17 cellular contexts compared by ENCODE assay signal in the genomic region with DNA sequence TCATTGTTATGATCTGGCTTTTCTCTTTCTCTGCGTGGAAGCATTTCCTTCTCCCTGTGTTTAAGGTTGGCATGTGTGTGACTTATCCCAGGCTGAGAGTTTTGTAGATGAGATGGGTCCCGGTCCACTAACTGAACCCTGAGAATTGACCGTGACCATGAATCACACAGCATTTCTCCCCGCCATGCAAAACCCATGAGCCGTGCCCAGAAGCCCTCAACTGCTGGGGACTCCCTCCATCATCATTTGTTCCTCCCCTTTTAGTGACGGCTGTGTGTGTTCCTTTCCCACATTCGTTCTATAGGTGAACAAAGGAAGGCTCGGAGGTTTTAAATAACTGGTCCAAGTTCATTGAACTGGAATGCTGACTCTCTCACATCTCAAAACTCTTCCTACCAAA. TPM values are rescaled to one million over a fixed set of nuclear protein-coding genes. Genes with fewer than 3 reads are reported as not detected.
A peak's percentile ranks its signal among the peaks of the same experiment; 100 is the strongest.
DNase-seq lines count a peak whose midpoint lies in the region; ATAC-seq, FAIRE-seq and TF ChIP-seq lines count a peak whose summit lies in the region.
"Had no signal": no experiment of that assay in that cellular context is flagged by ENCODE, and none has a peak within 500 bp of the region (broad histone marks: within the 10 kb centered on the region; RNA-seq: fewer than 3 reads in every experiment).

No MANE protein-coding gene starts in this region.

- no peak for TF ChIP-seq RAD21 in HepG2 (CRISPR knock-in tag; IDR thresholded peaks at IDR 0.05)

- H3K9ac ChIP-seq in HepG2 (ENCODE audit: insufficient read depth, low read depth, low read length) = no peak overlapping the region
- peak overlapping the region; percentile 7 to 58 (median 57) for H3K9ac ChIP-seq in skeletal muscle tissue (ENCODE audit: low read depth in 1 of 3, low read length in 3 of 3)

- BruUV-seq in HepG2 (replicated peaks; lab: Mats Ljungman, UMichigan) = no TSS peak

- H4K20me1 ChIP-seq in HepG2 (ENCODE audit: insufficient read depth, low read length) = no peaks in the 10 kb centered on the region

- POLR2A ChIA-PET in HepG2 (lab: Yijun Ruan, JAX) = no interaction called here

- no peak overlapping the region for H2AFZ ChIP-seq in HepG2 (ENCODE audit: low read length)

- H3K36me3 ChIP-seq in HepG2 (replicated peaks in 1 of 2; ENCODE audit: control insufficient read depth in 1 of 2, insufficient read depth in 2 of 2, low read length in 2 of 2) (no peaks in the 10 kb centered on the region), right lobe of liver (no peaks in the 10 kb centered on the region), skeletal muscle tissue (ENCODE audit: control insufficient read depth in 3 of 3, insufficient read depth in 3 of 3, low read length in 3 of 3) (peaks cover 0 to 2% (median 0%) of the 10 kb centered on the region in 3 donors)

- ATAC-seq in HepG2 (peak; percentile 78), right lobe of liver (no peak)
- ATAC-seq: left lobe of liver had no signal

- TF ChIP-seq EP300 in HepG2 (IDR thresholded peaks at IDR 0.05; ENCODE audit: low read depth in 2 of 2, low read length in 2 of 2) (no peak), HepG2 (CRISPR knock-in tag; IDR thresholded peaks at IDR 0.05; ENCODE audit: borderline replicate concordance) (no peak)

- H3K9me3 ChIP-seq in HepG2 (ENCODE audit: low read length) = peaks cover 8% of the 10 kb centered on the region
- H3K9me3 ChIP-seq in right lobe of liver = no peaks in the 10 kb centered on the region
- no peaks in the 10 kb centered on the region for H3K9me3 ChIP-seq in skeletal muscle tissue (ENCODE audit: control insufficient read depth in 3 of 3, low read length in 3 of 3)

- TF ChIP-seq POLR2A in HepG2 (IDR thresholded peaks at IDR 0.05; ENCODE audit: insufficient read depth in 1 of 2, low read depth in 2 of 2, low read length in 2 of 2) (no peak), right lobe of liver (IDR thresholded peaks at IDR 0.05) (no peak)

- CTCF ChIA-PET in HepG2 (lab: Yijun Ruan, JAX; ENCODE audit: low intra/inter-chr PET ratio, low total read pairs) = no interaction called here

- H3K4me2 ChIP-seq in HepG2 (ENCODE audit: low read depth, low read length) = peak overlapping the region; percentile 47

- TF ChIP-seq CTCF in HepG2 (CRISPR knock-in tag; IDR thresholded peaks at IDR 0.05) (no peak), right lobe of liver (IDR thresholded peaks at IDR 0.05) (no peak)

- peaks cover 33% of the 10 kb centered on the region for H3K4me1 ChIP-seq in HepG2 (ENCODE audit: insufficient read depth, low read length)
- H3K4me1 ChIP-seq in right lobe of liver = no peaks in the 10 kb centered on the region
- peaks cover 8 to 22% (median 18%) of the 10 kb centered on the region in 3 donors for H3K4me1 ChIP-seq in skeletal muscle tissue (ENCODE audit: control insufficient read depth in 3 of 3, insufficient read depth in 3 of 3, low read length in 3 of 3)

- WGBS in HepG2 (ENCODE audit: low lambda C conversion rate) = 61% methylated on average over 8 of the region's 8 CpGs
- WGBS in right lobe of liver (ENCODE audit: insufficient coverage, low coverage, low lambda C conversion rate, missing lambda C conversion rate) = 84% methylated on average over 7 of the region's 8 CpGs

- H3K79me2 ChIP-seq in HepG2 (ENCODE audit: insufficient read depth, low read length) = no peaks in the 10 kb centered on the region

- DNase-seq in HepG2 (ENCODE audit: low spot score) (no peak), right lobe of liver (no peak), left kidney (ENCODE audit: low read depth, low spot score) (peak; percentile 64), NCI-H1417 (lab: John Stamatoyannopoulos, UW) (no peak), NCI-H1930 (lab: John Stamatoyannopoulos, UW) (no peak), HuH-7.5 (ENCODE audit: low spot score) (no peak), hippocampal formation (lab: John Stamatoyannopoulos, UW) (no peak)
- DNase-seq: activated CD4-positive, alpha-beta T cell treated with anti-CD3 and anti-CD28 coated beads, Interleukin-2, amount 50 U/mL, for 48 hours; glutamatergic neuron; NCI-H2171 treated with DMSO at 0.1 percent for 48 hours; NK-92 treated with Interleukin-12 subunit alpha and Interleukin-12 subunit beta, amount 100 ng/mL, for 24 hours; SHP77 treated with DMSO at 0.1 percent for 48 hours; stimulated activated CD4-positive, alpha-beta T cell treated with anti-CD3 and anti-CD28 coated beads, Interleukin-15, amount 100 ng/mL, for 24 hours; T-helper 9 cell had no signal

- in situ Hi-C loops in HepG2 (cut with HindIII; ENCODE audit: extremely low pct_ligation_motif_present, low pct_unique_long_range_greater_than_20kb) = no loop called here

- FAIRE-seq in HepG2 (lab: Jason Lieb, UNC) = no peak
- FAIRE-seq: HTR-8/SVneo had no signal

- H3K27me3 ChIP-seq in HepG2 (ENCODE audit: control insufficient read depth in 1 of 2, insufficient read depth in 2 of 2, low read length in 2 of 2) (no peaks in the 10 kb centered on the region), right lobe of liver (no peaks in the 10 kb centered on the region), skeletal muscle tissue (ENCODE audit: control insufficient read depth in 3 of 3, insufficient read depth in 3 of 3, low read length in 3 of 3) (no peaks in the 10 kb centered on the region)

- H3K4me3 ChIP-seq in HepG2 (replicated peaks in 1 of 3; ENCODE audit: insufficient read depth in 1 of 3, low read depth in 2 of 3, low read length in 3 of 3) (peak overlapping the region in 1 of 3 experiments; percentile 4; a peak in 1 of 6 replicates), right lobe of liver (no peak overlapping the region), skeletal muscle tissue (ENCODE audit: low read length in 3 of 3) (peak overlapping the region in 1 of 3 donors; percentile 17)

- intact Hi-C loops in HepG2 (cut with micrococcal nuclease; ENCODE audit: unreplicated experiment) = no loop called here
- intact Hi-C loops in right lobe of liver (cut with DNase I) = no loop called here

- peak overlapping the region; percentile 69 for H3K27ac ChIP-seq in HepG2 (ENCODE audit: extremely low read length, insufficient read depth, low read length)
- H3K27ac ChIP-seq in right lobe of liver = no peak overlapping the region
- peak overlapping the region; percentile 72 for H3K27ac ChIP-seq in skeletal muscle tissue (ENCODE audit: low read depth, low read length)

TF ChIP-seq in HepG2, 621 proteins besides CTCF, POLR2A, EP300 and RAD21 (continues in another document):
- TF ChIP-seq SATB2 (CRISPR knock-in tag; IDR thresholded peaks at IDR 0.05) (0 out of 2 replicates have a peak, but pooled peaks have one; percentile 19), HDAC1 (CRISPR knock-in tag; IDR thresholded peaks at IDR 0.05) (0 out of 2 replicates have a peak, but pooled peaks have one; percentile 0)

RNA-seq across cellular contexts. Expression of a gene that starts 30.1 kb away (rescaled TPM):
- not detected in 2 replicates for total RNA-seq in HepG2 (2016; rRNA removed; fragmentation: Illumina TruSeq; extraction: Trizol)
- total RNA-seq in HepG2 (2016; cell fraction: cytosol; rRNA removed; fragmentation: Illumina TruSeq; extraction: Trizol; ENCODE audit: low read depth) = not detected in 2 replicates
- total RNA-seq in HepG2 (2016; cell fraction: insoluble cytoplasmic fraction; rRNA removed; fragmentation: Illumina TruSeq; extraction: Trizol) = not detected in 2 replicates
- not detected in 2 replicates for total RNA-seq in HepG2 (2016; cell fraction: membrane; rRNA removed; fragmentation: Illumina TruSeq; extraction: Trizol)
- total RNA-seq in HepG2 (2016; cell fraction: nucleus; rRNA removed; fragmentation: Illumina TruSeq; extraction: Trizol) = not detected in 2 replicates
- polyA plus RNA-seq in HepG2 (2011; rRNA removed) = not detected in 2 replicates
- not detected in 2 replicates for polyA plus RNA-seq in HepG2 (2011; cell fraction: cytosol; rRNA removed)
- 0.09 TPM in 1 of 2 replicates, not detected in the other for polyA plus RNA-seq in HepG2 (2011; cell fraction: nucleus; rRNA removed)
- polyA plus RNA-seq in HepG2 (2012) = 0.08 TPM in 1 of 2 replicates, not detected in the other
- 0.06 TPM in 1 of 2 replicates, not detected in the other for polyA plus RNA-seq in HepG2 (2016; cell fraction: cytosol; fragmentation: Illumina TruSeq; extraction: Trizol; ENCODE audit: low read depth)
- not detected in 2 replicates for polyA plus RNA-seq in HepG2 (2016; cell fraction: insoluble cytoplasmic fraction; fragmentation: Illumina TruSeq; extraction: Trizol; ENCODE audit: low read depth)
- not detected in 2 replicates for polyA plus RNA-seq in HepG2 (2016; cell fraction: membrane; fragmentation: Illumina TruSeq; extraction: Trizol; ENCODE audit: low read depth)
- not detected in 2 replicates for polyA plus RNA-seq in HepG2 (2016; cell fraction: nucleus; fragmentation: Illumina TruSeq; extraction: Trizol; ENCODE audit: insufficient read depth, low read depth)
- 0.35 TPM in 1 of 2 replicates, not detected in the other for polyA minus RNA-seq in HepG2 (2011; rRNA and poly(A)+ RNA removed; ENCODE audit: low replicate concordance)
- not detected in 2 replicates for polyA minus RNA-seq in HepG2 (2011; cell fraction: cytosol; rRNA and poly(A)+ RNA removed)
- not detected in 2 replicates for polyA minus RNA-seq in HepG2 (2011; cell fraction: nucleus; rRNA and poly(A)+ RNA removed)
- not detected for total RNA-seq in right lobe of liver
- total RNA-seq in skeletal muscle tissue = not detected
- total RNA-seq: left lobe of liver had no signal

RNA-seq across cellular contexts. Expression of a gene that starts 58.1 kb away (rescaled TPM):
- total RNA-seq in HepG2 (2016; rRNA removed; fragmentation: Illumina TruSeq; extraction: Trizol) (294 and 375 TPM in 2 replicates), right lobe of liver (100 to 1,000 TPM in 2 of 6 experiments, 10 to 100 TPM in 4; 69.6 to 149 (median 90.7) TPM), skeletal muscle tissue (127 TPM)
- 264 and 266 TPM in 2 replicates for total RNA-seq in HepG2 (2016; cell fraction: cytosol; rRNA removed; fragmentation: Illumina TruSeq; extraction: Trizol; ENCODE audit: low read depth)
- total RNA-seq in HepG2 (2016; cell fraction: insoluble cytoplasmic fraction; rRNA removed; fragmentation: Illumina TruSeq; extraction: Trizol) = 297 and 387 TPM in 2 replicates
- 204 and 205 TPM in 2 replicates for total RNA-seq in HepG2 (2016; cell fraction: membrane; rRNA removed; fragmentation: Illumina TruSeq; extraction: Trizol)
- total RNA-seq in HepG2 (2016; cell fraction: nucleus; rRNA removed; fragmentation: Illumina TruSeq; extraction: Trizol) = 154 and 169 TPM in 2 replicates
- 135 and 167 TPM in 2 replicates for polyA plus RNA-seq in HepG2 (2011; rRNA removed)
- polyA plus RNA-seq in HepG2 (2011; cell fraction: cytosol; rRNA removed) = 88.4 and 143 TPM in 2 replicates
- polyA plus RNA-seq in HepG2 (2011; cell fraction: nucleus; rRNA removed) = 42.2 and 58.3 TPM in 2 replicates
- polyA plus RNA-seq in HepG2 (2012) = 139 and 149 TPM in 2 replicates
- polyA plus RNA-seq in HepG2 (2016; cell fraction: cytosol; fragmentation: Illumina TruSeq; extraction: Trizol; ENCODE audit: low read depth) = 89.1 and 105 TPM in 2 replicates
- polyA plus RNA-seq in HepG2 (2016; cell fraction: insoluble cytoplasmic fraction; fragmentation: Illumina TruSeq; extraction: Trizol; ENCODE audit: low read depth) = 426 and 427 TPM in 2 replicates
- polyA plus RNA-seq in HepG2 (2016; cell fraction: membrane; fragmentation: Illumina TruSeq; extraction: Trizol; ENCODE audit: low read depth) = 141 and 145 TPM in 2 replicates
- polyA plus RNA-seq in HepG2 (2016; cell fraction: nucleus; fragmentation: Illumina TruSeq; extraction: Trizol; ENCODE audit: insufficient read depth, low read depth) = 175 and 198 TPM in 2 replicates
- polyA minus RNA-seq in HepG2 (2011; rRNA and poly(A)+ RNA removed; ENCODE audit: low replicate concordance) = 70.7 and 89.7 TPM in 2 replicates
- 146 and 183 TPM in 2 replicates for polyA minus RNA-seq in HepG2 (2011; cell fraction: cytosol; rRNA and poly(A)+ RNA removed)
- 140 and 144 TPM in 2 replicates for polyA minus RNA-seq in HepG2 (2011; cell fraction: nucleus; rRNA and poly(A)+ RNA removed)

Comparison
In these comparisons a context has a peak if more than half of its experiments do, and no peak if none do; other contexts are left out.
1. H3K27ac ChIP-seq: peak in HepG2 (single experiment) and skeletal muscle tissue (single experiment); none in right lobe of liver (0 of 3).